Comparison of ENCODE assay signal across 1 cellular context in genomic region chr20:62143118-62143975, GRCh38.
TF ChIP-seq lines count a peak whose summit lies in the region.

Gene PSMA7 (minus strand): TSS chr20:62143394. CDS start chr20:62143303, 91 bp downstream.
Gene SS18L1 (plus strand): TSS chr20:62143769. CDS start chr20:62143821, 52 bp downstream.

TF ChIP-seq in HEK293, 187 proteins besides CTCF, POLR2A, EP300 and RAD21 (continued from another document and continues in another):
- TF ChIP-seq ZNF398 (tag by site-specific recombination; IDR thresholded peaks at IDR 0.05) (no peak; the same call in 1 of the 2 replicates), ZSCAN16 (tag by site-specific recombination; IDR thresholded peaks at IDR 0.05) (no peak), ZNF677 (tag by site-specific recombination; IDR thresholded peaks at IDR 0.05) (no peak), ZNF518A (tag by site-specific recombination; conservative IDR thresholded peaks at IDR 0.05; ENCODE audit: low read depth) (no peak), ZNF660 (tag by site-specific recombination; IDR thresholded peaks at IDR 0.05) (no peak), BCL11B (tag by site-specific recombination; IDR thresholded peaks at IDR 0.05; ENCODE audit: low read depth) (no peak), ZNF324 (tag by site-specific recombination; IDR thresholded peaks at IDR 0.05) (no peak), PBX3 (CRISPR knock-in tag; IDR thresholded peaks at IDR 0.05) (peak; percentile 41; the same call in 1 of the 2 replicates), ZNF394 (tag by site-specific recombination; IDR thresholded peaks at IDR 0.05; ENCODE audit: borderline replicate concordance) (no peak), ZNF221 (tag by site-specific recombination; IDR thresholded peaks at IDR 0.05; ENCODE audit: borderline replicate concordance) (no peak), SETDB1 (IDR thresholded peaks at IDR 0.05; ENCODE audit: insufficient read length, low read length) (no peak), ZNF362 (tag by site-specific recombination; IDR thresholded peaks at IDR 0.05) (no peak), TSHZ1 (tag by site-specific recombination; IDR thresholded peaks at IDR 0.05; ENCODE audit: borderline replicate concordance) (no peak), ZNF585B (tag by site-specific recombination; IDR thresholded peaks at IDR 0.05) (no peak), GLI2 (tag by site-specific recombination; IDR thresholded peaks at IDR 0.05; ENCODE audit: borderline replicate concordance, low read depth) (no peak), ZSCAN4 (tag by site-specific recombination; IDR thresholded peaks at IDR 0.05) (no peak), ZNF302 (tag by site-specific recombination; IDR thresholded peaks at IDR 0.05; ENCODE audit: low read depth) (no peak), ZNF621 (tag by site-specific recombination; IDR thresholded peaks at IDR 0.05) (no peak), ZNF596 (tag by site-specific recombination; IDR thresholded peaks at IDR 0.05) (no peak), SCRT1 (tag by site-specific recombination; IDR thresholded peaks at IDR 0.05; ENCODE audit: borderline replicate concordance) (no peak), ZNF785 (tag by site-specific recombination; IDR thresholded peaks at IDR 0.05) (no peak), KLF8 (tag by site-specific recombination; IDR thresholded peaks at IDR 0.05) (peak; percentile 15; the same call in 1 of the 2 replicates), KLF10 (tag by site-specific recombination; IDR thresholded peaks at IDR 0.05) (peak; percentile 65; the same call in 1 of the 2 replicates), OVOL3 (tag by site-specific recombination; IDR thresholded peaks at IDR 0.05) (no peak), ZNF37A (tag by site-specific recombination; IDR thresholded peaks at IDR 0.05) (no peak), PATZ1 (tag by site-specific recombination; IDR thresholded peaks at IDR 0.05) (no peak), OSR2 (tag by site-specific recombination; IDR thresholded peaks at IDR 0.05) (no peak), ZNF473 (tag by site-specific recombination; IDR thresholded peaks at IDR 0.05) (no peak), GLIS1 (tag by site-specific recombination; IDR thresholded peaks at IDR 0.05) (no peak), ZNF223 (tag by site-specific recombination; IDR thresholded peaks at IDR 0.05) (no peak), ZNF571 (tag by site-specific recombination; IDR thresholded peaks at IDR 0.05) (no peak), YY2 (tag by site-specific recombination; IDR thresholded peaks at IDR 0.05) (no peak), ZSCAN30 (tag by site-specific recombination; IDR thresholded peaks at IDR 0.05) (peak; percentile 12; the same call in 1 of the 2 replicates), KLF9 (tag by site-specific recombination; IDR thresholded peaks at IDR 0.05; ENCODE audit: low read depth) (peak; percentile 10; the same call in 1 of the 2 replicates), ZFP69B (tag by site-specific recombination; IDR thresholded peaks at IDR 0.05) (no peak), HIC1 (tag by site-specific recombination; IDR thresholded peaks at IDR 0.05) (no peak), ZNF280C (tag by site-specific recombination; IDR thresholded peaks at IDR 0.05) (no peak), ZBTB7A (tag by site-specific recombination; IDR thresholded peaks at IDR 0.05; ENCODE audit: low read depth) (no peak)
